9 cellular contexts compared by ENCODE assay signal in the genomic region with DNA sequence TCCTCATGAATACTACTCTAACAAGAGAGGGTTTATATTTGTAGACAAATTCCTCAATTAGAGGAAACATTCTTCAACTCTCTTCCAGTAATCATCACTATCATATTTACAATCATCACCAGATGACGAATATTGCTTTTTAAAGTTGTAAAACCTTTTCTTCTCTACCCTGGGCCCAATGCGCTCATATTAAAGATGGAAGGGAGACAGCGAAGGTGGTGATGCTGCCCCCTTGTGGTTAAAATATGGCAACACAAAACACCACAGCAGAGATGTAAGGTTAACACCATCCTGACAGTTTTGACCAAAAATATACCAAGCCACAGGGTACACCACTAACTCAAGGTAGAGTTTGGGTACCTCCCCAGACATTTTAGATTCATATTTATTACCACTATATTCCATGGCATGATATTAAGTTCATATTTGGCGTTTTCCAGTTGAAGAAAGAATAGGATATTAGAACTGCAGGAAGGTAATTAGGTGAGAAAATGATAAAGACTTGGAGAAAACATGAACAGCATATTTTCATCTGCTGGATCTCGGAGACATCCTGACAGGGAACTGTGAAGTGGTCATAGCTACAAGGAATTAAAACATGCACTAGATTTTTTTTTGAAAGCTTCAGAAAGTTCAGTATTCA.
DNase-seq lines count a peak whose midpoint lies in the region; ATAC-seq and TF ChIP-seq lines count a peak whose summit lies in the region.
"Had no signal": no experiment of that assay in that cellular context is flagged by ENCODE, and none has a peak within 500 bp of the region (broad histone marks: within the 10 kb centered on the region; RNA-seq: fewer than 3 reads in every experiment).

No MANE protein-coding gene starts in this region.

- H3K36me3 Mint-ChIP-seq in CD14-positive monocyte = no peaks in the 10 kb centered on the region
- peaks cover 1% of the 10 kb centered on the region for H3K36me3 Mint-ChIP-seq in activated CD8-positive, alpha-beta T cell treated with anti-CD3 and anti-CD28 coated beads for 36 hours (ENCODE audit: low read depth)

- H3K9me3 Mint-ChIP-seq in CD14-positive monocyte = peaks cover 0 to 1% (median 0%) of the 10 kb centered on the region in 7 donors
- no peaks in the 10 kb centered on the region for H3K9me3 Mint-ChIP-seq in activated CD8-positive, alpha-beta T cell treated with anti-CD3 and anti-CD28 coated beads for 36 hours

- TF ChIP-seq POLR2A in prostate gland (IDR thresholded peaks at IDR 0.05) = no peak

- H3K4me1 ChIP-seq in prostate gland (replicated peaks) = no peaks in the 10 kb centered on the region

- no peak overlapping the region for H3K27ac ChIP-seq in prostate gland
- H3K27ac ChIP-seq: SK-N-MC had no signal

- CTCF ChIA-PET in activated CD8-positive, alpha-beta T cell treated with anti-CD3 and anti-CD28 coated beads for 36 hours (lab: Charles Lee) = interaction anchor here (0.7 to 2.4 kb wide), 5 partner anchors 12 to 57 kb away, joined by 3 to 8 read pairs (median 3); no protein-coding TSS in a partner anchor

- WGBS in prostate gland = 53% methylated on average over 5 of the region's 5 CpGs

- TF ChIP-seq CTCF in CD14-positive monocyte (IDR thresholded peaks at IDR 0.05) (peak; percentile 59), GM13977 (IDR thresholded peaks at IDR 0.05; ENCODE audit: extremely low read depth, insufficient read depth, missing control alignments) (peak; percentile 76), fibroblast of villous mesenchyme (IDR thresholded peaks at IDR 0.05; ENCODE audit: insufficient read depth, low read depth, low read length) (peak; percentile 68), prostate gland (IDR thresholded peaks at IDR 0.05) (peak in 3 of 4 experiments; percentile 38 to 54 (median 41))
- peak; percentile 60 for TF ChIP-seq CTCF in activated CD8-positive, alpha-beta T cell treated with anti-CD3 and anti-CD28 coated beads for 36 hours (IDR thresholded peaks at IDR 0.05)

- in situ Hi-C loops in GM13977 (cut with MboI; ENCODE audit: low pct_unique_long_range_greater_than_20kb, low sequenced_read_pairs, unreplicated experiment) = no loop called here

- POLR2A ChIA-PET in activated CD8-positive, alpha-beta T cell treated with anti-CD3 and anti-CD28 coated beads for 36 hours (lab: Charles Lee) = no interaction called here

- peaks cover 13% of the 10 kb centered on the region for H3K4me1 Mint-ChIP-seq in CD14-positive monocyte
- H3K4me1 Mint-ChIP-seq in activated CD8-positive, alpha-beta T cell treated with anti-CD3 and anti-CD28 coated beads for 36 hours (ENCODE audit: low read depth) = peaks cover 10% of the 10 kb centered on the region

- intact Hi-C loops in CD14-positive monocyte (cut with micrococcal nuclease) (loop anchor here in 1 of 2 donors (2.0 kb wide), 1 partner anchor 131 kb away; no protein-coding TSS in a partner anchor), prostate gland (cut with DNase I) (no loop called here)
- intact Hi-C loops in activated CD8-positive, alpha-beta T cell treated with anti-CD3 and anti-CD28 coated beads for 36 hours (cut with micrococcal nuclease) = no loop called here

- no peaks in the 10 kb centered on the region for H3K36me3 ChIP-seq in prostate gland

- peak; percentile 55 for ATAC-seq in activated CD8-positive, alpha-beta T cell treated with anti-CD3 and anti-CD28 coated beads for 36 hours
- no peak for ATAC-seq in HG02588 (IDR thresholded peaks at IDR 0.05; ENCODE audit: unreplicated experiment)

- peaks cover 0 to 4% (median 0%) of the 10 kb centered on the region in 3 donors for H3K27me3 Mint-ChIP-seq in CD14-positive monocyte (ENCODE audit: low read depth in 3 of 3)
- no peaks in the 10 kb centered on the region for H3K27me3 Mint-ChIP-seq in activated CD8-positive, alpha-beta T cell treated with anti-CD3 and anti-CD28 coated beads for 36 hours

- DNase-seq in CD14-positive monocyte (ENCODE audit: low spot score) (peak; percentile 44), GM13977 (ENCODE audit: low spot score) (peak; percentile 29), NAMALWA (ENCODE audit: low spot score) (peak; percentile 64), fibroblast of villous mesenchyme (ENCODE audit: low read depth) (peak; percentile 48), prostate gland (ENCODE audit: low spot score) (peak; percentile 4), hepatic stellate cell (ENCODE audit: low spot score) (no peak)
- peak; percentile 53 for DNase-seq in activated CD8-positive, alpha-beta T cell treated with anti-CD3 and anti-CD28 coated beads for 36 hours

- H3K4me3 ChIP-seq in fibroblast of villous mesenchyme (ENCODE audit: low read depth, low read length) (no peak overlapping the region), prostate gland (no peak overlapping the region)
- H3K4me3 ChIP-seq: SK-N-MC had no signal

- no peaks in the 10 kb centered on the region for H3K27me3 ChIP-seq in prostate gland (replicated peaks; ENCODE audit: insufficient read depth)

- no peak overlapping the region for H3K27ac Mint-ChIP-seq in CD14-positive monocyte
- no peak overlapping the region for H3K27ac Mint-ChIP-seq in activated CD8-positive, alpha-beta T cell treated with anti-CD3 and anti-CD28 coated beads for 36 hours

- no peak overlapping the region for H3K4me3 Mint-ChIP-seq in CD14-positive monocyte
- H3K4me3 Mint-ChIP-seq in activated CD8-positive, alpha-beta T cell treated with anti-CD3 and anti-CD28 coated beads for 36 hours = no peak overlapping the region

- no peaks in the 10 kb centered on the region for H3K9me3 ChIP-seq in prostate gland
